Comparison of ENCODE assay signal across 8 cellular contexts in genomic region chr10:13348216-13349017, GRCh38. TPM values are rescaled to one million over a fixed set of nuclear protein-coding genes. Genes with fewer than 3 reads are reported as not detected.
DNase-seq lines count a peak whose midpoint lies in the region; ATAC-seq, FAIRE-seq and TF ChIP-seq lines count a peak whose summit lies in the region.

SEPHS1 (minus strand) TSS chr10:13348293; CDS start chr10:13344950, 3,343 bp downstream.

- peaks cover 20% of the 10 kb centered on the region for H3K36me3 Mint-ChIP-seq in nephron progenitor cell (ENCODE audit: low read depth)

- H3K27me3 ChIP-seq in HUES48 (ENCODE audit: control insufficient read depth, insufficient read depth, low read length): no peaks in the 10 kb centered on the region
- H3K27me3 ChIP-seq in RWPE2 (ENCODE audit: insufficient read depth, poor library complexity, severe bottlenecking): no peaks in the 10 kb centered on the region
- H3K27me3 ChIP-seq in stomach: peaks cover 0 to 25% (median 12%) of the 10 kb centered on the region in 3 donors

- no peak for FAIRE-seq in D721Med (lab: Jason Lieb, UNC)

- ATAC-seq in RWPE2 (ENCODE audit: low read depth): peak; percentile 65

- peaks cover 78% of the 10 kb centered on the region for H3K4me1 Mint-ChIP-seq in nephron progenitor cell

- peak within 1 kb of the TSS; percentile 97 for H3K27ac Mint-ChIP-seq in nephron progenitor cell

- TF ChIP-seq CTCF in D721Med (IDR thresholded peaks at IDR 0.05; ENCODE audit: insufficient read depth, missing control alignments): no peak
- no peak for TF ChIP-seq CTCF in GM20000 (IDR thresholded peaks at IDR 0.05; ENCODE audit: extremely low read depth, missing control alignments)
- no peak for TF ChIP-seq CTCF in RWPE2 (IDR thresholded peaks at IDR 0.05; ENCODE audit: poor library complexity, severe bottlenecking)
- no peak for TF ChIP-seq CTCF in nephron progenitor cell (IDR thresholded peaks at IDR 0.05)
- TF ChIP-seq CTCF in stomach (IDR thresholded peaks at IDR 0.05): no peak

- H3K36me3 ChIP-seq in HUES48 (ENCODE audit: control insufficient read depth, insufficient read depth, low read length) (peaks cover 20% of the 10 kb centered on the region), RWPE2 (ENCODE audit: low read depth) (peaks cover 16% of the 10 kb centered on the region), stomach (peaks cover 0 to 7% (median 4%) of the 10 kb centered on the region in 4 donors)

- peak within 1 kb of the TSS; percentile 94 for H3K4me3 Mint-ChIP-seq in nephron progenitor cell

- intact Hi-C loops in stomach (cut with DNase I; ENCODE audit: low total_unique reads): no loop called here

- H3K9me3 ChIP-seq in HUES48 (ENCODE audit: control insufficient read depth, insufficient read depth, low read length) (no peaks in the 10 kb centered on the region), RWPE2 (ENCODE audit: severe bottlenecking) (no peaks in the 10 kb centered on the region), stomach (no peaks in the 10 kb centered on the region)

- TF ChIP-seq EP300 in stomach (IDR thresholded peaks at IDR 0.05): no peak

- H3K27me3 Mint-ChIP-seq in nephron progenitor cell (ENCODE audit: low read depth, poor library complexity): peaks cover 38% of the 10 kb centered on the region

- peak within 1 kb of the TSS; percentile 100 for H3K27ac ChIP-seq in HUES48 (ENCODE audit: low read depth, low read length)
- peak within 1 kb of the TSS; percentile 88 for H3K27ac ChIP-seq in RWPE2 (ENCODE audit: poor library complexity, severe bottlenecking)
- peak within 1 kb of the TSS; percentile 91 to 100 (median 97) for H3K27ac ChIP-seq in stomach

- WGBS in stomach, 5 donors: 0 to 1% (median 0%) methylated on average over 36 to 65 of the region's 65 CpGs

- H3K9ac ChIP-seq in HUES48 (ENCODE audit: low read depth, low read length): peak within 1 kb of the TSS; percentile 96

- DNase-seq in D721Med (ENCODE audit: insufficient read length, low spot score): peak; percentile 72
- peak; percentile 95 for DNase-seq in GM20000 (ENCODE audit: low spot score)
- peak; percentile 76 for DNase-seq in RWPE2 (ENCODE audit: low spot score)
- DNase-seq in activated effector memory CD4-positive, alpha-beta T cell treated with Interleukin-2 at 50 U/mL for 16 hours: peak; percentile 77
- peak; percentile 82 for DNase-seq in fibroblast of the conjunctiva (ENCODE audit: low read depth)
- peak; percentile 76 for DNase-seq in nephron progenitor cell
- peak; percentile 71 for DNase-seq in stomach

- H3K4me1 ChIP-seq in HUES48 (ENCODE audit: control insufficient read depth, insufficient read depth, low read length): peaks cover 51% of the 10 kb centered on the region
- no peaks in the 10 kb centered on the region for H3K4me1 ChIP-seq in RWPE2 (ENCODE audit: insufficient read depth, poor library complexity, severe bottlenecking)
- H3K4me1 ChIP-seq in stomach: peaks cover 19 to 55% (median 38%) of the 10 kb centered on the region in 4 donors

- H3K4me3 ChIP-seq in HUES48 (ENCODE audit: low read depth, low read length): peak within 1 kb of the TSS; percentile 75
- peak within 1 kb of the TSS; percentile 100 for H3K4me3 ChIP-seq in RWPE2 (ENCODE audit: severe bottlenecking)
- peak within 1 kb of the TSS; percentile 63 to 93 (median 89) for H3K4me3 ChIP-seq in stomach

- H3K9me3 Mint-ChIP-seq in nephron progenitor cell: no peaks in the 10 kb centered on the region

- TF ChIP-seq POLR2A in stomach (IDR thresholded peaks at IDR 0.05): no peak

RNA-seq across cellular contexts. Expression of gene SEPHS1, which starts in this region (rescaled TPM):
- total RNA-seq in stomach: 10 to 100 TPM; 15.2 to 63.0 (median 20.3) TPM
- polyA plus RNA-seq in stomach: 10 to 100 TPM; 19.7 to 40.5 (median 31.8) TPM

Comparison
In these comparisons a context has a peak if more than half of its experiments do, and no peak if none do; other contexts are left out.
1. Peak in every context shown above with its lines: DNase-seq, ATAC-seq, H3K4me3 ChIP-seq and H3K27ac ChIP-seq.